8 cellular contexts compared by ENCODE assay signal in the genomic region with DNA sequence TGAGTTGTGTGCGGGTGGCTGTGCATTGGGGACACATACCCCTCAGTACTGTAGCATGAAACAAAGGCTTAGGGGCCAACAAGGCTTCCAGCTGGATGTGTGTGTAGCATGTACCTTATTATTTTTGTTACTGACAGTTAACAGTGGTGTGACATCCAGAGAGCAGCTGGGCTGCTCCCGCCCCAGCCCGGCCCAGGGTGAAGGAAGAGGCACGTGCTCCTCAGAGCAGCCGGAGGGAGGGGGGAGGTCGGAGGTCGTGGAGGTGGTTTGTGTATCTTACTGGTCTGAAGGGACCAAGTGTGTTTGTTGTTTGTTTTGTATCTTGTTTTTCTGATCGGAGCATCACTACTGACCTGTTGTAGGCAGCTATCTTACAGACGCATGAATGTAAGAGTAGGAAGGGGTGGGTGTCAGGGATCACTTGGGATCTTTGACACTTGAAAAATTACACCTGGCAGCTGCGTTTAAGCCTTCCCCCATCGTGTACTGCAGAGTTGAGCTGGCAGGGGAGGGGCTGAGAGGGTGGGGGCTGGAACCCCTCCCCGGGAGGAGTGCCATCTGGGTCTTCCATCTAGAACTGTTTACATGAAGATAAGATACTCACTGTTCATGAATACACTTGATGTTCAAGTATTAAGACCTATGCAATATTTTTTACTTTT. TPM values are rescaled to one million over a fixed set of nuclear protein-coding genes. Genes with fewer than 3 reads are reported as not detected.
DNase-seq lines count a peak whose midpoint lies in the region; ATAC-seq, FAIRE-seq and TF ChIP-seq lines count a peak whose summit lies in the region.

No MANE protein-coding gene starts in this region.

- H3K27ac ChIP-seq in cardiac muscle cell (peak overlapping the region; percentile 80), VCaP (peak overlapping the region; percentile 98), fibroblast of lung (ENCODE audit: insufficient read depth, low read length) (peak overlapping the region; percentile 88)

- H3K79me2 ChIP-seq in fibroblast of lung (ENCODE audit: control insufficient read depth, insufficient read depth, low read length): peaks cover 20% of the 10 kb centered on the region

- H2AFZ ChIP-seq in fibroblast of lung (ENCODE audit: low read length): no peak overlapping the region

- peak overlapping the region; percentile 94 for H3K4me2 ChIP-seq in fibroblast of lung (ENCODE audit: extremely low read depth, insufficient read depth, low read length)

- H4K20me1 ChIP-seq in fibroblast of lung (ENCODE audit: control insufficient read depth, extremely low read depth, insufficient read depth, low read length): no peaks in the 10 kb centered on the region

- FAIRE-seq in GM19239 (lab: Jason Lieb, UNC): no peak

- intact Hi-C loops in cardiac septum (cut with DNase I): loop anchor here (2.0 kb wide), 1 partner anchor 53 kb away; no protein-coding TSS in a partner anchor

- no peaks in the 10 kb centered on the region for H3K27me3 ChIP-seq in cardiac muscle cell
- no peaks in the 10 kb centered on the region for H3K27me3 ChIP-seq in fibroblast of lung (ENCODE audit: control insufficient read depth, insufficient read depth, low read length)

- H3K36me3 ChIP-seq in cardiac muscle cell (peaks cover 11% of the 10 kb centered on the region), fibroblast of lung (ENCODE audit: control insufficient read depth, insufficient read depth, low read length) (peaks cover 10% of the 10 kb centered on the region)

- DNase-seq in cardiac muscle cell (ENCODE audit: low read depth in 1 of 2, low spot score in 1 of 2) (peak in 1 of 2 donors; percentile 52), cardiac septum (ENCODE audit: low spot score) (no peak), fibroblast of lung (ENCODE audit: low read depth in 2 of 2) (peak in 1 of 2 donors; percentile 63), pons (ENCODE audit: low spot score) (peak; percentile 60), GM19239 (ENCODE audit: insufficient read length, low spot score) (no peak), mesenteric fat pad (ENCODE audit: low spot score) (no peak)

- no peak for ATAC-seq in HG03520 (IDR thresholded peaks at IDR 0.05; ENCODE audit: unreplicated experiment)

- peak overlapping the region; percentile 74 for H3K9ac ChIP-seq in fibroblast of lung (ENCODE audit: insufficient read depth, low read length)

- H3K9me3 ChIP-seq in cardiac muscle cell (ENCODE audit: low read depth) (no peaks in the 10 kb centered on the region), fibroblast of lung (ENCODE audit: control insufficient read depth, insufficient read depth, low read depth, low read length) (no peaks in the 10 kb centered on the region)

- H3K4me3 ChIP-seq in cardiac muscle cell (peak overlapping the region; percentile 93), fibroblast of lung (replicated peaks in 1 of 4; ENCODE audit: control extremely low read depth in 1 of 4, insufficient read depth in 1 of 4, low read depth in 3 of 4, low read length in 4 of 4) (peak overlapping the region; percentile 60 to 98 (median 94))

- TF ChIP-seq CTCF in cardiac muscle cell (IDR thresholded peaks at IDR 0.05; ENCODE audit: low read depth, low read length) (no peak), VCaP (conservative IDR thresholded peaks at IDR 0.05) (no peak), fibroblast of lung (conservative IDR thresholded peaks at IDR 0.05 in 1 of 2, IDR thresholded peaks at IDR 0.05 in 1 of 2; ENCODE audit: low read depth in 1 of 2, low read length in 2 of 2) (no peak)

- H3K4me1 ChIP-seq in cardiac muscle cell (ENCODE audit: low read depth): peaks cover 31% of the 10 kb centered on the region
- peaks cover 11% of the 10 kb centered on the region for H3K4me1 ChIP-seq in fibroblast of lung (ENCODE audit: control insufficient read depth, extremely low read depth, insufficient read depth, low read length)

RNA-seq across cellular contexts. Expression of a gene that starts 1.8 kb away (rescaled TPM):
- 213 and 227 TPM in 2 replicates for total RNA-seq in cardiac muscle cell
- 210 and 276 TPM in 2 replicates for polyA plus RNA-seq in cardiac muscle cell
- total RNA-seq in cardiac septum: 22.6 TPM
- 662 and 712 TPM in 2 replicates for total RNA-seq in fibroblast of lung
- polyA plus RNA-seq in fibroblast of lung: 26.3 and 51.3 TPM in 2 replicates
- polyA plus RNA-seq in fibroblast of lung (2012): 41.9 and 71.5 TPM in 2 replicates
- 16.6 and 31.2 TPM in 2 replicates for polyA minus RNA-seq in fibroblast of lung (ENCODE audit: low replicate concordance)
- total RNA-seq in mesenteric fat pad: 236 TPM

RNA-seq across cellular contexts. Expression of a gene that starts 59.4 kb away (rescaled TPM):
- total RNA-seq in cardiac muscle cell (41.3 and 47.9 TPM in 2 replicates), cardiac septum (21.2 TPM), fibroblast of lung (35.2 and 42.1 TPM in 2 replicates), mesenteric fat pad (29.2 TPM)
- polyA plus RNA-seq in cardiac muscle cell (58.4 and 61.0 TPM in 2 replicates), fibroblast of lung (36.1 and 40.2 TPM in 2 replicates)
- polyA plus RNA-seq in fibroblast of lung (2012): 26.2 and 26.4 TPM in 2 replicates
- 6.5 and 16.8 TPM in 2 replicates for polyA minus RNA-seq in fibroblast of lung (ENCODE audit: low replicate concordance)

RNA-seq across cellular contexts. Expression of a gene that starts 59.7 kb away (rescaled TPM):
- total RNA-seq in cardiac muscle cell: 92.2 and 103 TPM in 2 replicates
- polyA plus RNA-seq in cardiac muscle cell: 242 and 283 TPM in 2 replicates
- total RNA-seq in cardiac septum: 171 TPM
- 47.2 and 54.2 TPM in 2 replicates for total RNA-seq in fibroblast of lung
- 46.0 and 73.6 TPM in 2 replicates for polyA plus RNA-seq in fibroblast of lung
- polyA plus RNA-seq in fibroblast of lung (2012): 33.9 and 52.9 TPM in 2 replicates
- polyA minus RNA-seq in fibroblast of lung (ENCODE audit: low replicate concordance): 6.3 and 11.0 TPM in 2 replicates
- total RNA-seq in mesenteric fat pad: 80.9 TPM
